ENCODE assay signal across 18 cellular contexts in the genomic region with DNA sequence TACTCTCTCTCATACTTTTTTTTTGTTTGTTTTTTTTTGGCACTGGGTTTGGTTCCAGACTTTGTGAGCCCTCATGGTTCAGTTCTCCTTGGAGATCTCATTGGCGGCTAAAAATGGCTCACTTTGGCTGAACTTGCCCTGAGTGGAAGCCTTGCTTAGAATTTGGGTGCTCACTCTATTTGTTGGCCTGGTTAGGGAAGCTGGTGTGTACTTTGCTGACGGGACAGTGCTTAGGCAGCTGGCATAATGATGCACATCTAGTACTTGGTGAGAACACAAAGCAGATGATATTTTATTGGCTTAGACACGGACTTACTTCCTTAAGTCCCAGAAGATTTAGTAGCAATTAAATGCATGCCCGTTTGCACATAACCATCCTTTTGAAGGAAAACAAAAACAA.
A peak's percentile ranks its signal among the peaks of the same experiment; 100 is the strongest.
DNase-seq lines count a peak whose midpoint lies in the region; ATAC-seq and TF ChIP-seq lines count a peak whose summit lies in the region.
"Had no signal": no experiment of that assay in that cellular context is flagged by ENCODE, and none has a peak within 500 bp of the region (broad histone marks: within the 10 kb centered on the region; RNA-seq: fewer than 3 reads in every experiment).

No MANE protein-coding gene starts in this region.

- peaks cover 5% of the 10 kb centered on the region for H3K36me3 Mint-ChIP-seq in activated CD4-positive, alpha-beta memory T cell treated with anti-CD3 and anti-CD28 coated beads for 36 hours
- H3K36me3 Mint-ChIP-seq: activated naive CD4-positive, alpha-beta T cell treated with anti-CD3 and anti-CD28 coated beads, Interleukin-2, amount 50 U/mL, for 24 hours had no signal

- WGBS in hepatocyte (ENCODE audit: low lambda C conversion rate, missing lambda C conversion rate) = 69% methylated on average over 4 of the region's 4 CpGs

- no peaks in the 10 kb centered on the region for H3K9me3 Mint-ChIP-seq in activated CD4-positive, alpha-beta memory T cell treated with anti-CD3 and anti-CD28 coated beads for 36 hours
- H3K9me3 Mint-ChIP-seq: activated naive CD4-positive, alpha-beta T cell treated with anti-CD3 and anti-CD28 coated beads, Interleukin-2, amount 50 U/mL, for 24 hours; endodermal cell had no signal

- no peaks in the 10 kb centered on the region for H3K79me2 ChIP-seq in hepatocyte

- H3K27me3 ChIP-seq in BLaER1 treated with 17β-estradiol and CSF1 and Interleukin-3, amounts not matched to agents 10 nM and 100 nM = peaks cover 17 to 29% (median 19%) of the 10 kb centered on the region in 11 experiments
- H3K27me3 ChIP-seq in hepatocyte = peaks cover 47% of the 10 kb centered on the region
- H3K27me3 ChIP-seq: right lobe of liver had no signal

- intact Hi-C loops in activated CD4-positive, alpha-beta memory T cell treated with anti-CD3 and anti-CD28 coated beads for 36 hours (cut with micrococcal nuclease) = loop anchor here (1.0 kb wide), 1 partner anchor 18 kb away; no protein-coding TSS in a partner anchor

- H3K36me3 ChIP-seq in BLaER1 treated with 17β-estradiol and CSF1 and Interleukin-3, amounts not matched to agents 10 nM and 100 nM = no peaks in the 10 kb centered on the region
- no peaks in the 10 kb centered on the region for H3K36me3 ChIP-seq in hepatocyte (replicated peaks; ENCODE audit: insufficient read depth, low read depth)
- H3K36me3 ChIP-seq: right lobe of liver, transverse colon had no signal

- POLR2A ChIA-PET in activated CD4-positive, alpha-beta memory T cell treated with anti-CD3 and anti-CD28 coated beads for 36 hours (lab: Charles Lee) = interaction anchor here (0.6 kb wide), 1 partner anchor 25 kb away, joined by 3 read pairs; no protein-coding TSS in a partner anchor

- TF ChIP-seq CTCF in hepatocyte (IDR thresholded peaks at IDR 0.05; ENCODE audit: poor library complexity) = no peak

- peak; percentile 19 for DNase-seq in DMS 273 (lab: John Stamatoyannopoulos, UW; ENCODE audit: unreplicated experiment)
- no peak for DNase-seq in DMS 273 treated with DMSO at 0.1 percent for 48 hours (lab: John Stamatoyannopoulos, UW)
- DNase-seq in activated CD4-positive, alpha-beta memory T cell treated with anti-CD3 and anti-CD28 coated beads for 36 hours = no peak
- DNase-seq in hepatocyte (ENCODE audit: low spot score) = no peak
- no peak for DNase-seq in stimulated activated CD8-positive, alpha-beta memory T cell treated with anti-CD3 and anti-CD28 coated beads, Interleukin-4, amount 100 ng/mL, for 48 hours
- no peak for DNase-seq in NCI-H774 (lab: John Stamatoyannopoulos, UW)
- DNase-seq: activated CD4-positive, alpha-beta T cell treated with anti-CD3 and anti-CD28 coated beads, Interleukin-2, amount 50 U/mL, for 4 hours; activated T-cell treated with anti-CD3 and anti-CD28 coated beads, Interleukin-2, amount 50 U/mL, for 1 hour; endodermal cell; glutamatergic neuron; right lobe of liver; SK-N-SH; stimulated activated naive CD4-positive, alpha-beta T cell; transverse colon had no signal

- peaks cover 28% of the 10 kb centered on the region for H3K4me1 Mint-ChIP-seq in activated CD4-positive, alpha-beta memory T cell treated with anti-CD3 and anti-CD28 coated beads for 36 hours (ENCODE audit: low read depth)
- H3K4me1 Mint-ChIP-seq: activated naive CD4-positive, alpha-beta T cell treated with anti-CD3 and anti-CD28 coated beads, Interleukin-2, amount 50 U/mL, for 24 hours had no signal

- H3K27ac Mint-ChIP-seq in activated CD4-positive, alpha-beta memory T cell treated with anti-CD3 and anti-CD28 coated beads for 36 hours = no peak overlapping the region
- H3K27ac Mint-ChIP-seq: activated naive CD4-positive, alpha-beta T cell treated with anti-CD3 and anti-CD28 coated beads, Interleukin-2, amount 50 U/mL, for 24 hours; endodermal cell had no signal

- H2AFZ ChIP-seq in hepatocyte = no peak overlapping the region

- 0 out of 22 replicates have a peak overlapping the region, but pooled peaks of 2 of the 11 experiments have one; percentile 3 to 14 for H3K27ac ChIP-seq in BLaER1 treated with 17β-estradiol and CSF1 and Interleukin-3, amounts not matched to agents 10 nM and 100 nM
- no peak overlapping the region for H3K27ac ChIP-seq in hepatocyte
- H3K27ac ChIP-seq: 22Rv1, right lobe of liver, transverse colon had no signal

- no peaks in the 10 kb centered on the region for H4K20me1 ChIP-seq in BLaER1 treated with 17β-estradiol and CSF1 and Interleukin-3, amounts not matched to agents 10 nM and 100 nM
- H4K20me1 ChIP-seq in hepatocyte (ENCODE audit: insufficient read depth, poor library complexity, severe bottlenecking) = no peaks in the 10 kb centered on the region

- peaks cover 34 to 49% (median 46%) of the 10 kb centered on the region in 10 experiments for H3K4me1 ChIP-seq in BLaER1 treated with 17β-estradiol and CSF1 and Interleukin-3, amounts not matched to agents 10 nM and 100 nM
- no peaks in the 10 kb centered on the region for H3K4me1 ChIP-seq in hepatocyte (ENCODE audit: insufficient read depth)
- H3K4me1 ChIP-seq: right lobe of liver had no signal

- H3K9me2 ChIP-seq in hepatocyte (replicated peaks; ENCODE audit: insufficient read depth) = no peaks in the 10 kb centered on the region
- H3K9me2 ChIP-seq: SK-N-SH had no signal

- peak overlapping the region in 2 of 11 experiments; percentile 20 to 37; a peak in 2 of 22 replicates for H3K9ac ChIP-seq in BLaER1 treated with 17β-estradiol and CSF1 and Interleukin-3, amounts not matched to agents 10 nM and 100 nM
- H3K9ac ChIP-seq: SK-N-SH had no signal

- CTCF ChIA-PET in activated CD4-positive, alpha-beta memory T cell treated with anti-CD3 and anti-CD28 coated beads for 36 hours (lab: Charles Lee) = interaction anchor here (0.7 kb wide), 1 partner anchor 153 kb away, joined by 3 read pairs; no protein-coding TSS in a partner anchor

- H3K9me3 ChIP-seq in BLaER1 treated with 17β-estradiol and CSF1 and Interleukin-3, amounts not matched to agents 10 nM and 100 nM (replicated peaks in 1 of 11) = no peaks in the 10 kb centered on the region
- no peaks in the 10 kb centered on the region for H3K9me3 ChIP-seq in hepatocyte (ENCODE audit: low read depth)
- H3K9me3 ChIP-seq: right lobe of liver, SK-N-SH, transverse colon had no signal

- H3K4me3 ChIP-seq in BLaER1 treated with 17β-estradiol and CSF1 and Interleukin-3, amounts not matched to agents 10 nM and 100 nM = peak overlapping the region in 1 of 10 experiments; percentile 29; a peak in 1 of 20 replicates
- H3K4me3 ChIP-seq in hepatocyte = no peak overlapping the region
- H3K4me3 ChIP-seq: right lobe of liver, transverse colon had no signal

- peak overlapping the region; percentile 73 to 93 (median 84) for H3K4me2 ChIP-seq in BLaER1 treated with 17β-estradiol and CSF1 and Interleukin-3, amounts not matched to agents 10 nM and 100 nM
- H3K4me2 ChIP-seq in hepatocyte = peak overlapping the region; percentile 29
- H3K4me2 ChIP-seq: SK-N-SH had no signal

- peaks cover 40% of the 10 kb centered on the region for H3K27me3 Mint-ChIP-seq in activated CD4-positive, alpha-beta memory T cell treated with anti-CD3 and anti-CD28 coated beads for 36 hours

- H3K4me3 Mint-ChIP-seq in activated CD4-positive, alpha-beta memory T cell treated with anti-CD3 and anti-CD28 coated beads for 36 hours = peak overlapping the region; percentile 6
- H3K4me3 Mint-ChIP-seq: activated naive CD4-positive, alpha-beta T cell treated with anti-CD3 and anti-CD28 coated beads, Interleukin-2, amount 50 U/mL, for 24 hours; endodermal cell had no signal

- ATAC-seq in GM19397 (IDR thresholded peaks at IDR 0.05; ENCODE audit: unreplicated experiment) = no peak
- ATAC-seq: right lobe of liver had no signal
